ENCODE assay signal across 22 cellular contexts in genomic region chr16:82876951-82877350, GRCh38.
DNase-seq lines count a peak whose midpoint lies in the region; ATAC-seq, FAIRE-seq and TF ChIP-seq lines count a peak whose summit lies in the region.
"Had no signal": no experiment of that assay in that cellular context is flagged by ENCODE, and none has a peak within 500 bp of the region (broad histone marks: within the 10 kb centered on the region; RNA-seq: fewer than 3 reads in every experiment).

No MANE protein-coding gene starts in this region.

- H3K27me3 ChIP-seq in RWPE2 (ENCODE audit: insufficient read depth, poor library complexity, severe bottlenecking): no peaks in the 10 kb centered on the region
- no peaks in the 10 kb centered on the region for H3K27me3 ChIP-seq in body of pancreas
- H3K27me3 ChIP-seq: BLaER1 treated with 17β-estradiol and CSF1 and Interleukin-3, amounts not matched to agents 10 nM and 100 nM had no signal

- no peak overlapping the region for H3K27ac ChIP-seq in RWPE2 (ENCODE audit: poor library complexity, severe bottlenecking)
- H3K27ac ChIP-seq in body of pancreas: no peak overlapping the region
- H3K27ac ChIP-seq: 22Rv1; A549; BLaER1 treated with 17β-estradiol and CSF1 and Interleukin-3, amounts not matched to agents 10 nM and 100 nM; C4-2B had no signal

- H3K36me3 ChIP-seq in RWPE2 (ENCODE audit: low read depth) (no peaks in the 10 kb centered on the region), body of pancreas (replicated peaks in 1 of 2; ENCODE audit: insufficient read depth in 1 of 2, low read depth in 2 of 2) (no peaks in the 10 kb centered on the region)
- H3K36me3 ChIP-seq: BLaER1 treated with 17β-estradiol and CSF1 and Interleukin-3, amounts not matched to agents 10 nM and 100 nM had no signal

- no peak for TF ChIP-seq POLR2A in body of pancreas (IDR thresholded peaks at IDR 0.05)

- intact Hi-C loops in body of pancreas (cut with DNase I): no loop called here

- peak; percentile 44; the same call in 1 of the 3 replicates for ATAC-seq in RWPE2 (ENCODE audit: low read depth)
- ATAC-seq in body of pancreas: no peak
- ATAC-seq: A549; CD8-positive, alpha-beta T cell; GM12878 had no signal

- DNase-seq in EH (ENCODE audit: low read depth) (peak; percentile 58), HTR-8/SVneo (ENCODE audit: insufficient read length, low spot score) (peak; percentile 13), RWPE2 (ENCODE audit: low spot score) (no peak), NCI-H1436 treated with DMSO at 0.1 percent for 48 hours (lab: John Stamatoyannopoulos, UW) (no peak), H4 (ENCODE audit: low spot score) (no peak), body of pancreas (no peak)
- DNase-seq: AML-193; Caco-2; Calu3; CD4-positive, alpha-beta T cell; CD8-positive, alpha-beta T cell; DMS79 treated with DMSO at 0.1 percent for 48 hours; GF-D8 had no signal

- H3K4me1 ChIP-seq in RWPE2 (ENCODE audit: insufficient read depth, poor library complexity, severe bottlenecking) (no peaks in the 10 kb centered on the region), body of pancreas (no peaks in the 10 kb centered on the region)
- H3K4me1 ChIP-seq: A549; BLaER1 treated with 17β-estradiol and CSF1 and Interleukin-3, amounts not matched to agents 10 nM and 100 nM; Caco-2 had no signal

- H3K9me3 ChIP-seq in RWPE2 (ENCODE audit: severe bottlenecking): no peaks in the 10 kb centered on the region
- no peaks in the 10 kb centered on the region for H3K9me3 ChIP-seq in body of pancreas
- H3K9me3 ChIP-seq: A549, Caco-2 had no signal

- no peak for FAIRE-seq in HTR-8/SVneo (lab: Jason Lieb, UNC)
- FAIRE-seq: A549, D721Med, G401.6, GM12878, GM12892, GM18507 had no signal

- H3K4me3 ChIP-seq in RWPE2 (ENCODE audit: severe bottlenecking) (no peak overlapping the region), body of pancreas (no peak overlapping the region)
- H3K4me3 ChIP-seq: A549; BLaER1 treated with 17β-estradiol and CSF1 and Interleukin-3, amounts not matched to agents 10 nM and 100 nM; GM12878 had no signal

- no peak for TF ChIP-seq CTCF in RWPE2 (IDR thresholded peaks at IDR 0.05; ENCODE audit: poor library complexity, severe bottlenecking)
- TF ChIP-seq CTCF in body of pancreas (IDR thresholded peaks at IDR 0.05): no peak

Comparison
In these comparisons a context has a peak if more than half of its experiments do, and no peak if none do; other contexts are left out.
1. DNase-seq: peak in EH (single experiment) and HTR-8/SVneo (single experiment); none in RWPE2 (single experiment), NCI-H1436 treated with DMSO at 0.1 percent for 48 hours (single experiment), H4 (single experiment) and body of pancreas (0 of 4).